Comparison of ENCODE assay signal across 13 cellular contexts in the genomic region with DNA sequence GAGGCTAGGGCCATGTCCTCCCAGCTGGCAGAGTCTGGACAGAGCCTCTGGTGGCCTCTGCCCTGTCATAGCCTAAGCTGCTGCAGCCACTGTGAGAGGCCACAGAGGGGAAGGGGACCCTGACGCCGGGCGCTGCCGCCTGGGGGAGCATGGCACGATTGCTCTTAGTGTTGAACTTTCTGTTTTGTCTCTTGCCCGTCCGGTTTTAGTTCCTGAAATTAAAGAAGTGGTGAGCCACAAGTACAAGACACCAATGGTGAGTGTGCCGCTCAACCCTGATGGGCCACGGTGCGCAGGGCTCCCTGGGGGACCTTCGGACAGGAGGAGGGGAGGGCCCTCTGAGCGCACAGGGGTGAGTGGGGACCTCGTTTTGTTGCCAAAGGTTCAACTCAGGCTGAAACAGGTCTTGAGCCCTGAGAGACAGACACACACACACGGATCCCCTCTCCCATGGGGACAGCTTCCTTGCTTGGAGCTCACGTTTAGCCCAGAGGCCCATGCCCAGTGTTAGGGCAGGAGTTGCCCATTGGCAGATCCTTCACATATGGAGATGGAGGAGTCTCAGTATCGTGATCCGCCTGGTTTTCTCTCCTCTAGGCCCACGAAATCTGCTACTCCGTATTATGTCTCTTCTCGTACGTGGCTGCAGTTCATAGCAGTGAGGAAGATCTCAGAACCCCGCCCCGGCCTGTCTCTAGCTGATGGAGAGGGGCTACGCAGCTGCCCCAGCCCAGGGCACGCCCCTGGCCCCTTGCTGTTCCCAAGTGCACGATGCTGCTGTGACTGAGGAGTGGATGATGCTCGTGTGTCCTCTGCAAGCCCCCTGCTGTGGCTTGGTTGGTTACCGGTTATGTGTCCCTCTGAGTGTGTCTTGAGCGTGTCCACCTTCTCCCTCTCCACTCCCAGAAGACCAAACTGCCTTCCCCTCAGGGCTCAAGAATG. TPM values are rescaled to one million over a fixed set of nuclear protein-coding genes. Genes with fewer than 3 reads are reported as not detected.
DNase-seq lines count a peak whose midpoint lies in the region; ATAC-seq and TF ChIP-seq lines count a peak whose summit lies in the region.
"Had no signal": no experiment of that assay in that cellular context is flagged by ENCODE, and none has a peak within 500 bp of the region (broad histone marks: within the 10 kb centered on the region; RNA-seq: fewer than 3 reads in every experiment).

No MANE protein-coding gene starts in this region.

- H3K9me3 Mint-ChIP-seq in MCF 10A (ENCODE audit: unreplicated experiment) (no peaks in the 10 kb centered on the region), type B pancreatic cell (no peaks in the 10 kb centered on the region)
- H3K9me3 Mint-ChIP-seq in activated T-cell treated with anti-CD3 and anti-CD28 coated beads, Interleukin-2, amount 50 U/mL, for 4 hours: no peaks in the 10 kb centered on the region

- DNase-seq in MCF 10A (ENCODE audit: unreplicated experiment) (no peak), mammary epithelial cell (no peak), breast epithelium (ENCODE audit: low spot score in 2 of 2) (no peak), type B pancreatic cell (ENCODE audit: extremely low spot score, unreplicated experiment) (no peak), HT-29 (ENCODE audit: low spot score) (no peak), GM03348 (ENCODE audit: low spot score) (no peak)
- no peak for DNase-seq in activated T-cell treated with anti-CD3 and anti-CD28 coated beads, Interleukin-2, amount 50 U/mL, for 4 hours
- DNase-seq: adrenal gland, NCI-H226, sigmoid colon had no signal

- no peak for TF ChIP-seq POLR2A in breast epithelium (IDR thresholded peaks at IDR 0.05)

- no peaks in the 10 kb centered on the region for H4K20me1 ChIP-seq in mammary epithelial cell (ENCODE audit: insufficient read depth, low read length)

- H3K9me3 ChIP-seq in mammary epithelial cell (replicated peaks; ENCODE audit: insufficient read depth, low read length): no peaks in the 10 kb centered on the region
- H3K9me3 ChIP-seq in breast epithelium: no peaks in the 10 kb centered on the region
- H3K9me3 ChIP-seq: adrenal gland, sigmoid colon had no signal

- no peaks in the 10 kb centered on the region for H3K79me2 ChIP-seq in mammary epithelial cell (ENCODE audit: insufficient read depth, low read length)

- no peak overlapping the region for H3K4me3 Mint-ChIP-seq in MCF 10A (ENCODE audit: unreplicated experiment)
- H3K4me3 Mint-ChIP-seq in type B pancreatic cell: no peak overlapping the region
- no peak overlapping the region for H3K4me3 Mint-ChIP-seq in activated T-cell treated with anti-CD3 and anti-CD28 coated beads, Interleukin-2, amount 50 U/mL, for 4 hours

- peaks cover 25% of the 10 kb centered on the region for H3K36me3 Mint-ChIP-seq in MCF 10A (ENCODE audit: insufficient read depth, unreplicated experiment)
- H3K36me3 Mint-ChIP-seq in type B pancreatic cell: peaks cover 10% of the 10 kb centered on the region
- H3K36me3 Mint-ChIP-seq in activated T-cell treated with anti-CD3 and anti-CD28 coated beads, Interleukin-2, amount 50 U/mL, for 4 hours (ENCODE audit: insufficient read depth): peaks cover 24% of the 10 kb centered on the region

- ATAC-seq in HG02938 (IDR thresholded peaks at IDR 0.05; ENCODE audit: unreplicated experiment): peak; percentile 48
- no peak for ATAC-seq in activated T-cell treated with anti-CD3 and anti-CD28 coated beads, Interleukin-2, amount 50 U/mL, for 4 hours
- ATAC-seq: esophagus mucosa, left lobe of liver had no signal

- dilution Hi-C loops in mammary epithelial cell (cut with HindIII; ENCODE audit: low sequenced_read_pairs): no loop called here

- no peak overlapping the region for H2AFZ ChIP-seq in mammary epithelial cell (ENCODE audit: low read depth, low read length)

- no peaks in the 10 kb centered on the region for H3K27me3 Mint-ChIP-seq in MCF 10A (ENCODE audit: insufficient read depth, unreplicated experiment)
- H3K27me3 Mint-ChIP-seq in type B pancreatic cell: no peaks in the 10 kb centered on the region
- no peaks in the 10 kb centered on the region for H3K27me3 Mint-ChIP-seq in activated T-cell treated with anti-CD3 and anti-CD28 coated beads, Interleukin-2, amount 50 U/mL, for 4 hours (ENCODE audit: low read depth)

- peaks cover 7% of the 10 kb centered on the region for H3K4me1 Mint-ChIP-seq in MCF 10A (ENCODE audit: insufficient read depth, unreplicated experiment)
- peaks cover 4% of the 10 kb centered on the region for H3K4me1 Mint-ChIP-seq in type B pancreatic cell (ENCODE audit: unreplicated experiment)
- H3K4me1 Mint-ChIP-seq in activated T-cell treated with anti-CD3 and anti-CD28 coated beads, Interleukin-2, amount 50 U/mL, for 4 hours (ENCODE audit: low read depth): no peaks in the 10 kb centered on the region

- CTCF ChIA-PET in MCF 10A (lab: Yijun Ruan, JAX): interaction anchor here (1.4 kb wide), 1 partner anchor 45 kb away, joined by 5 read pairs; no protein-coding TSS in a partner anchor
- CTCF ChIA-PET in mammary epithelial cell (lab: Charles Lee; ENCODE audit: low non-redundant PET): interaction anchor here (0.6 kb wide), 1 partner anchor 488 kb away, joined by 4 read pairs; no protein-coding TSS in a partner anchor

- H3K9ac ChIP-seq in mammary epithelial cell (ENCODE audit: insufficient read depth, low read length): no peak overlapping the region

- H3K27ac ChIP-seq in mammary epithelial cell (ENCODE audit: insufficient read depth, low read depth, low read length) (no peak overlapping the region), breast epithelium (peak overlapping the region; percentile 38 to 54)
- H3K27ac ChIP-seq: adrenal gland, sigmoid colon had no signal

- H3K4me1 ChIP-seq in mammary epithelial cell (ENCODE audit: insufficient read depth, low read length) (no peaks in the 10 kb centered on the region), breast epithelium (no peaks in the 10 kb centered on the region)
- H3K4me1 ChIP-seq: adrenal gland had no signal

- BruUV-seq in MCF 10A (replicated peaks; lab: Mats Ljungman, UMichigan) (no TSS peak), mammary epithelial cell (replicated peaks; lab: Mats Ljungman, UMichigan) (no TSS peak)

- H3K36me3 ChIP-seq in mammary epithelial cell (ENCODE audit: insufficient read depth, low read length) (peaks cover 3% of the 10 kb centered on the region), breast epithelium (no peaks in the 10 kb centered on the region)
- H3K36me3 ChIP-seq: adrenal gland had no signal

- WGBS in mammary epithelial cell (ENCODE audit: low coverage, missing lambda C conversion rate): 87% methylated on average over 23 of the region's 29 CpGs

- POLR2A ChIA-PET in MCF 10A (lab: Yijun Ruan, JAX): interaction anchor here (0.7 kb wide), 1 partner anchor 50 kb away, joined by 3 read pairs; no protein-coding TSS in a partner anchor

- intact Hi-C loops in MCF 10A (cut with micrococcal nuclease): no loop called here
- intact Hi-C loops in mammary epithelial cell (cut with micrococcal nuclease): no loop called here
- intact Hi-C loops in breast epithelium (cut with DNase I; ENCODE audit: low total_unique reads): no loop called here

- H3K4me3 ChIP-seq in mammary epithelial cell (replicated peaks in 1 of 3; ENCODE audit: insufficient read depth in 1 of 3, low read depth in 2 of 3, low read length in 3 of 3): no peak overlapping the region
- no peak overlapping the region for H3K4me3 ChIP-seq in breast epithelium
- H3K4me3 ChIP-seq: adrenal gland, sigmoid colon had no signal

- no peak for TF ChIP-seq CTCF in MCF 10A (IDR thresholded peaks at IDR 0.05; ENCODE audit: unreplicated experiment)
- no peak for TF ChIP-seq CTCF in mammary epithelial cell (conservative IDR thresholded peaks at IDR 0.05 in 1 of 2, IDR thresholded peaks at IDR 0.05 in 1 of 2; ENCODE audit: extremely low read depth in 1 of 2, insufficient read depth in 1 of 2, low read depth in 1 of 2, low read length in 2 of 2)
- no peak for TF ChIP-seq CTCF in breast epithelium (IDR thresholded peaks at IDR 0.05)
- TF ChIP-seq CTCF in type B pancreatic cell (conservative IDR thresholded peaks at IDR 0.05): no peak

- H3K27ac Mint-ChIP-seq in MCF 10A (ENCODE audit: low read depth, unreplicated experiment): peak overlapping the region; percentile 35
- H3K27ac Mint-ChIP-seq in type B pancreatic cell: peak overlapping the region; percentile 21

- H3K4me2 ChIP-seq in mammary epithelial cell (ENCODE audit: insufficient read depth, low read depth, low read length): no peak overlapping the region

- in situ Hi-C loops in mammary epithelial cell (cut with MboI; ENCODE audit: low sequenced_read_pairs in 2 of 2): no loop called here

- H3K27me3 ChIP-seq in mammary epithelial cell (ENCODE audit: insufficient read depth, low read length) (no peaks in the 10 kb centered on the region), breast epithelium (no peaks in the 10 kb centered on the region)
- H3K27me3 ChIP-seq: adrenal gland, sigmoid colon had no signal

RNA-seq across cellular contexts. Expression of a gene that starts 23.8 kb away (rescaled TPM):
- total RNA-seq in MCF 10A (2022): not detected in 2 replicates
- not detected for total RNA-seq in mammary epithelial cell
- polyA plus RNA-seq in mammary epithelial cell: not detected
- polyA minus RNA-seq in mammary epithelial cell: not detected
- total RNA-seq in breast epithelium: under 1 TPM in 2 of 3 donors, not detected in 1; under 0.01 TPM
- total RNA-seq in type B pancreatic cell (ENCODE audit: low replicate concordance): 0.40 and 1.8 TPM in 2 replicates
- total RNA-seq in HT-29 (2014; rRNA removed; shearing (Covaris generic)): 0.05 TPM in 1 of 2 replicates, not detected in the other
- total RNA-seq in activated T-cell treated with anti-CD3 and anti-CD28 coated beads, Interleukin-2, amount 50 U/mL, for 4 hours: not detected
- total RNA-seq: esophagus mucosa, sigmoid colon had no signal

RNA-seq across cellular contexts. Expression of a gene that starts 49.6 kb away (rescaled TPM):
- not detected in 2 replicates for total RNA-seq in MCF 10A (2022)
- not detected for total RNA-seq in mammary epithelial cell
- not detected for polyA plus RNA-seq in mammary epithelial cell
- not detected for polyA minus RNA-seq in mammary epithelial cell
- 10 to 100 TPM; 12.5 to 34.9 (median 15.2) TPM for total RNA-seq in breast epithelium
- total RNA-seq in type B pancreatic cell (ENCODE audit: low replicate concordance): not detected in 2 replicates
- total RNA-seq in HT-29 (2014; rRNA removed; shearing (Covaris generic)): not detected in 2 replicates
- 1 to 10 TPM in 2 of 3 donors, under 1 TPM in 1; 0.74 to 2.3 (median 1.1) TPM for total RNA-seq in activated T-cell treated with anti-CD3 and anti-CD28 coated beads, Interleukin-2, amount 50 U/mL, for 4 hours

RNA-seq across cellular contexts. Expression of a gene that starts 58.8 kb away (rescaled TPM):
- total RNA-seq in MCF 10A (2022) (23.4 and 24.8 TPM in 2 replicates), mammary epithelial cell (10 to 100 TPM; 23.0 to 23.4 TPM), breast epithelium (10 to 100 TPM; 43.3 to 56.5 (median 46.6) TPM), type B pancreatic cell (ENCODE audit: low replicate concordance) (41.1 and 47.7 TPM in 2 replicates)
- 8.2 TPM for polyA plus RNA-seq in mammary epithelial cell
- 50.1 TPM for polyA minus RNA-seq in mammary epithelial cell
- total RNA-seq in HT-29 (2014; rRNA removed; shearing (Covaris generic)): 44.0 and 46.2 TPM in 2 replicates
- 10 to 100 TPM; 51.2 to 55.6 (median 54.5) TPM for total RNA-seq in activated T-cell treated with anti-CD3 and anti-CD28 coated beads, Interleukin-2, amount 50 U/mL, for 4 hours

Comparison
In these comparisons a context has a peak if more than half of its experiments do, and no peak if none do; other contexts are left out.
1. RNA of a gene that starts 49.6 kb away (total RNA-seq): 12.5 to 34.9 TPM in breast epithelium; 0.74 to 2.3 TPM in activated T-cell treated with anti-CD3 and anti-CD28 coated beads, Interleukin-2, amount 50 U/mL, for 4 hours, not detected in MCF 10A, not detected in mammary epithelial cell, not detected in type B pancreatic cell and not detected in HT-29; every median in the first group is over 4 times any median in the second.